Comparison of ENCODE assay signal across 25 cellular contexts in the genomic region with DNA sequence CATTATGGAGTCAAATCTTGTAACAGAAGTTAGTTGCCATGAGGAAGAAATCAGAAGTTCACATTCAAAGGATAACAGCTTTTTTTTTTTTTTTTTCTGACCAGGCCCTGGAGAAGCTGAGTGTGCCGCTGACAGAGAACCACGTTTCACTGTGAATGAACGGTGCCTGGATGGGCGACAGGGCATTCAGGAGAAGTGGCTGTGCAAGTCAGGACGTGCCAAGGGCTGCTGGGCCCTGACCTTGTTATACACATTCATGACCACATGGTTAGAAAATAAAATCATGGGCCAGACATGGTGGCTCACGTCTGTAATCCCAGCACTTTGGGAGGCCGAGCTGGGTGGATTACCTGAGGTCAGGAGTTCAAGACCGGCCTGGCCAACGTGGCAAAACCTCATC.
"Had no signal": no experiment of that assay in that cellular context is flagged by ENCODE, and none has a peak within 500 bp of the region (broad histone marks: within the 10 kb centered on the region; RNA-seq: fewer than 3 reads in every experiment).

No MANE protein-coding gene starts in this region.

- H3K9me3 Mint-ChIP-seq: activated T-helper 2 cell treated with anti-CD3 and anti-CD28 coated beads, Interferon-gamma antibody, Interleukin-2, Interleukin-4, amounts not matched to agents 10 μg/mL and 5 μg/mL and 100 μg/mL, durations not matched to agents 14 hours and 24 hours and 36 hours; effector memory CD8-positive, alpha-beta T cell; stimulated activated naive B cell treated with anti-CD40 and anti-IgM and Interleukin-4, amounts not matched to agents 10 μg/mL and 1 μg/mL and 100 μg/mL, for 72 hours had no signal

- ATAC-seq: activated CD8-positive, alpha-beta T cell treated with anti-CD3 and anti-CD28 coated beads, Interleukin-2, amount 10 ng/mL, durations not matched to agents 7 days and 5 days; effector memory CD8-positive, alpha-beta T cell; gastrocnemius medialis; lower lobe of right lung; naive thymus-derived CD4-positive, alpha-beta T cell; stimulated activated naive B cell treated with anti-CD40 and anti-IgM and Interleukin-4, amounts not matched to agents 10 μg/mL and 1 μg/mL and 100 μg/mL, for 72 hours had no signal

- H3K27ac ChIP-seq: colonic mucosa, esophagus muscularis mucosa, lower lobe of right lung, sigmoid colon, testis, vagina had no signal

- H3K4me3 Mint-ChIP-seq: activated CD8-positive, alpha-beta T cell treated with anti-CD3 and anti-CD28 coated beads, Interleukin-2, amount 10 ng/mL, durations not matched to agents 7 days and 5 days; activated naive CD8-positive, alpha-beta T cell; effector memory CD8-positive, alpha-beta T cell; naive thymus-derived CD4-positive, alpha-beta T cell; neural crest cell; stimulated activated naive B cell treated with anti-CD40 and anti-IgM and Interleukin-4, amounts not matched to agents 10 μg/mL and 1 μg/mL and 100 μg/mL, for 72 hours; type B pancreatic cell had no signal

- H3K27me3 Mint-ChIP-seq: activated naive CD8-positive, alpha-beta T cell; effector memory CD8-positive, alpha-beta T cell; naive thymus-derived CD4-positive, alpha-beta T cell; stimulated activated naive B cell treated with anti-CD40 and anti-IgM and Interleukin-4, amounts not matched to agents 10 μg/mL and 1 μg/mL and 100 μg/mL, for 72 hours; type B pancreatic cell had no signal

- H3K9me3 ChIP-seq: colonic mucosa, esophagus muscularis mucosa, gastrocnemius medialis, lower lobe of right lung, sigmoid colon, testis, vagina had no signal

- H3K4me1 ChIP-seq: colonic mucosa had no signal

- H3K36me3 ChIP-seq: colonic mucosa, gastrocnemius medialis, lower lobe of right lung, sigmoid colon, vagina had no signal

- H3K4me3 ChIP-seq: colonic mucosa, esophagus muscularis mucosa, gastrocnemius medialis, lower lobe of right lung, sigmoid colon, smooth muscle cell, testis, vagina had no signal

- H3K27ac Mint-ChIP-seq: activated CD8-positive, alpha-beta T cell treated with anti-CD3 and anti-CD28 coated beads, Interleukin-2, amount 10 ng/mL, durations not matched to agents 7 days and 5 days; activated naive CD8-positive, alpha-beta T cell; activated T-helper 2 cell treated with anti-CD3 and anti-CD28 coated beads, Interferon-gamma antibody, Interleukin-2, Interleukin-4, amounts not matched to agents 10 μg/mL and 5 μg/mL and 100 μg/mL, durations not matched to agents 14 hours and 24 hours and 36 hours; stimulated activated naive B cell treated with anti-CD40 and anti-IgM and Interleukin-4, amounts not matched to agents 10 μg/mL and 1 μg/mL and 100 μg/mL, for 72 hours; type B pancreatic cell had no signal

- DNase-seq: activated CD4-positive, alpha-beta T cell treated with anti-CD3 and anti-CD28 coated beads for 1 hour; activated CD4-positive, alpha-beta T cell treated with anti-CD3 and anti-CD28 coated beads, Interleukin-2, amount 50 U/mL, for 1 hour; activated CD8-positive, alpha-beta T cell treated with anti-CD3 and anti-CD28 coated beads, Interleukin-2, amount 10 ng/mL, durations not matched to agents 7 days and 5 days; activated naive CD4-positive, alpha-beta T cell; colonic mucosa; effector memory CD8-positive, alpha-beta T cell; gastrocnemius medialis; hypothalamus; lower lobe of right lung; naive thymus-derived CD4-positive, alpha-beta T cell; occipital lobe; retina; sigmoid colon; stimulated activated CD4-positive, alpha-beta T cell treated with anti-CD3 and anti-CD28 coated beads, Interleukin-15, amount 100 ng/mL, for 24 hours; stimulated activated CD8-positive, alpha-beta memory T cell treated with anti-CD3 and anti-CD28 coated beads, Interleukin-4, amount 100 ng/mL, for 48 hours; stimulated activated naive B cell treated with anti-CD40 and anti-IgM and Interleukin-4, amounts not matched to agents 10 μg/mL and 1 μg/mL and 100 μg/mL, for 72 hours; testis had no signal

- H3K27me3 ChIP-seq: colonic mucosa, dorsolateral prefrontal cortex, esophagus muscularis mucosa, gastrocnemius medialis, sigmoid colon, testis, vagina had no signal
